ENCODE assay signal across 8 cellular contexts in genomic region chr4:36243355-36244256, GRCh38. TPM values are rescaled to one million over a fixed set of nuclear protein-coding genes. Genes with fewer than 3 reads are reported as not detected.
DNase-seq lines count a peak whose midpoint lies in the region; ATAC-seq, FAIRE-seq and TF ChIP-seq lines count a peak whose summit lies in the region.

No MANE protein-coding gene starts in this region.

- H3K27me3 ChIP-seq in A673 (replicated peaks; ENCODE audit: insufficient read depth, low read depth, low read length, poor library complexity): peaks cover 43% of the 10 kb centered on the region
- H3K27me3 ChIP-seq in SJCRH30: peaks cover 9% of the 10 kb centered on the region
- no peaks in the 10 kb centered on the region for H3K27me3 ChIP-seq in GM12878 (replicated peaks in 1 of 2; ENCODE audit: control insufficient read depth in 2 of 2, insufficient read depth in 2 of 2, low read length in 1 of 2)
- no peaks in the 10 kb centered on the region for H3K27me3 ChIP-seq in spleen (replicated peaks in 1 of 7)

- RAD21 ChIA-PET in GM12878 (lab: Charles Lee; ENCODE audit: unreplicated experiment): interaction anchor here (0.6 to 4.5 kb wide), 34 partner anchors 9 to 268 kb away, joined by 3 to 51 read pairs (median 5); no protein-coding TSS in a partner anchor

- no peak for TF ChIP-seq RAD21 in GM12878 (IDR thresholded peaks at IDR 0.05; ENCODE audit: insufficient read depth, low read depth, low read length)

- no peak for TF ChIP-seq CTCF in A673 (conservative IDR thresholded peaks at IDR 0.05; ENCODE audit: low read depth, low read length)
- TF ChIP-seq CTCF in GM12878 (IDR thresholded peaks at IDR 0.05 in 2 of 3, conservative IDR thresholded peaks at IDR 0.05 in 1 of 3; ENCODE audit: control insufficient read depth in 2 of 3, extremely low read depth in 1 of 3, insufficient read depth in 1 of 3, low read depth in 3 of 3, low read length in 3 of 3): no peak
- no peak for TF ChIP-seq CTCF in spleen (IDR thresholded peaks at IDR 0.05 in 8 of 11, conservative IDR thresholded peaks at IDR 0.05 in 3 of 11)

- in situ Hi-C loops in GM12878 (cut with MboI): loop anchor here (5.0 kb wide), 1 partner anchor 79 kb away; no protein-coding TSS in a partner anchor

- ATAC-seq in GM19023 (IDR thresholded peaks at IDR 0.05; ENCODE audit: unreplicated experiment) (peak; percentile 41), HG03196 (IDR thresholded peaks at IDR 0.05; ENCODE audit: unreplicated experiment) (peak; percentile 34), GM12878 (peak; percentile 43)

- no peaks in the 10 kb centered on the region for H3K9me3 ChIP-seq in A673 (ENCODE audit: low read depth, low read length, poor library complexity, severe bottlenecking)
- no peaks in the 10 kb centered on the region for H3K9me3 ChIP-seq in SJCRH30 (replicated peaks)
- H3K9me3 ChIP-seq in GM12878 (replicated peaks; ENCODE audit: control insufficient read depth, insufficient read depth, low read length): peaks cover 2% of the 10 kb centered on the region; the same call in 2 of the 3 replicates
- no peaks in the 10 kb centered on the region for H3K9me3 ChIP-seq in spleen

- H3K4me1 ChIP-seq in A673 (ENCODE audit: insufficient read depth, low read length, poor library complexity, severe bottlenecking) (no peaks in the 10 kb centered on the region), SJCRH30 (no peaks in the 10 kb centered on the region), GM12878 (ENCODE audit: control insufficient read depth, insufficient read depth, low read length) (no peaks in the 10 kb centered on the region), spleen (peaks cover 14 to 68% (median 44%) of the 10 kb centered on the region in 6 donors)

- SMC1A ChIA-PET in GM12878 (lab: Charles Lee; ENCODE audit: uncharacterized antibody, unreplicated experiment): interaction anchor here (0.6 to 6.9 kb wide), 40 partner anchors 9 to 1918 kb away, joined by 3 to 78 read pairs (median 5); no protein-coding TSS in a partner anchor

- H2AFZ ChIP-seq in GM12878 (ENCODE audit: control insufficient read depth, low read depth, low read length): peak overlapping the region; percentile 87

- intact Hi-C loops in A673 (cut with micrococcal nuclease; ENCODE audit: unreplicated experiment) (no loop called here), GM12878 (cut with micrococcal nuclease; ENCODE audit: unreplicated experiment) (loop anchor here (1.0 to 5.0 kb wide), 5 partner anchors 43 to 1649 kb away; partner anchors contain the start of gene TBC1D1), spleen (cut with DNase I; ENCODE audit: low total_unique reads) (no loop called here)

- under 1% methylated on average over 29 of the region's 38 CpGs for WGBS in GM12878 (ENCODE audit: insufficient coverage, insufficient replicate concordance, low lambda C conversion rate, missing lambda C conversion rate)
- 1 to 2% (median 1%) methylated on average over 14 to 38 of the region's 38 CpGs for WGBS in spleen, 5 donors

- peak overlapping the region; percentile 72 for H3K4me2 ChIP-seq in GM12878 (ENCODE audit: control insufficient read depth, insufficient read depth)

- peaks cover 6 to 16% (median 11%) of the 10 kb centered on the region in 3 donors for H3K27me3 Mint-ChIP-seq in immature natural killer cell (ENCODE audit: low read depth in 3 of 3)

- H3K79me2 ChIP-seq in GM12878 (ENCODE audit: control insufficient read depth, insufficient read depth, low read length): peaks cover 55% of the 10 kb centered on the region

- FAIRE-seq in GM12878 (lab: Jason Lieb, UNC): peak; percentile 38

- H3K27ac ChIP-seq in A673 (ENCODE audit: low read depth, low read length, poor library complexity, severe bottlenecking) (no peak overlapping the region), SJCRH30 (no peak overlapping the region), GM12878 (ENCODE audit: control insufficient read depth, insufficient read depth) (peak overlapping the region; percentile 88), spleen (peak overlapping the region; percentile 94 to 98 (median 98))

- TF ChIP-seq EP300 in GM12878 (IDR thresholded peaks at IDR 0.05; ENCODE audit: borderline replicate concordance in 1 of 2, control insufficient read depth in 1 of 2, low read depth in 2 of 2, low read length in 2 of 2): no peak

- CTCF ChIA-PET in A673 (lab: Charles Lee) (no interaction called here), GM12878 (lab: Yijun Ruan, JAX) (interaction anchor here (0.6 to 4.5 kb wide), 20 partner anchors 9 to 1213 kb away, joined by 3 to 23 read pairs (median 4); no protein-coding TSS in a partner anchor)

- peak; percentile 14 for DNase-seq in A673 (ENCODE audit: low spot score)
- peak; percentile 16 to 49 for DNase-seq in SJCRH30
- DNase-seq in GM12878 (ENCODE audit: low read depth, low spot score): no peak
- DNase-seq in immature natural killer cell: peak in 1 of 3 donors; percentile 46
- DNase-seq in spleen: no peak
- DNase-seq in NCI-H2107 treated with DMSO at 0.1 percent for 48 hours (lab: John Stamatoyannopoulos, UW; ENCODE audit: unreplicated experiment): no peak

- peaks cover 48 to 62% of the 10 kb centered on the region in 2 donors for H3K4me1 Mint-ChIP-seq in immature natural killer cell

- no peaks in the 10 kb centered on the region for H3K36me3 ChIP-seq in A673 (ENCODE audit: insufficient read depth, low read length, poor library complexity, severe bottlenecking)
- H3K36me3 ChIP-seq in SJCRH30: no peaks in the 10 kb centered on the region
- no peaks in the 10 kb centered on the region for H3K36me3 ChIP-seq in GM12878 (ENCODE audit: control insufficient read depth in 2 of 2, insufficient read depth in 2 of 2, low read length in 1 of 2)
- H3K36me3 ChIP-seq in spleen: peaks cover 0 to 5% (median 0%) of the 10 kb centered on the region in 6 donors

- POLR2A ChIA-PET in A673 (lab: Charles Lee; ENCODE audit: low non-redundant PET) (no interaction called here), GM12878 (lab: Charles Lee) (interaction anchor here (0.6 to 2.4 kb wide), 18 partner anchors 9 to 290 kb away, joined by 3 to 10 read pairs (median 4); no protein-coding TSS in a partner anchor)

- TF ChIP-seq POLR2A in GM12878 (IDR thresholded peaks at IDR 0.05; ENCODE audit: low read depth, low read length) (no peak), spleen (IDR thresholded peaks at IDR 0.05) (no peak)

- peak overlapping the region; percentile 89 to 98 (median 95) for H3K4me3 Mint-ChIP-seq in immature natural killer cell

- H4K20me1 ChIP-seq in GM12878 (ENCODE audit: control insufficient read depth, insufficient read depth): no peaks in the 10 kb centered on the region

- BruUV-seq in A673 (replicated peaks; lab: Mats Ljungman, UMichigan): no TSS peak
- BruUV-seq in GM12878 (replicated peaks; lab: Mats Ljungman, UMichigan): TSS peak; percentile 50

- H3K4me3 ChIP-seq in A673 (ENCODE audit: low read depth, low read length, poor library complexity, severe bottlenecking) (peak overlapping the region; percentile 31), SJCRH30 (peak overlapping the region; percentile 56), GM12878 (peak overlapping the region; percentile 84), spleen (peak overlapping the region; percentile 64 to 79 (median 70))

- no peaks in the 10 kb centered on the region for H3K9me3 Mint-ChIP-seq in immature natural killer cell

- peak overlapping the region; percentile 88 to 99 (median 97) for H3K27ac Mint-ChIP-seq in immature natural killer cell

- H3K9ac ChIP-seq in GM12878 (ENCODE audit: control insufficient read depth, insufficient read depth, low read length): peak overlapping the region; percentile 94

- peaks cover 0 to 5% (median 2%) of the 10 kb centered on the region in 3 donors for H3K36me3 Mint-ChIP-seq in immature natural killer cell

RNA-seq across cellular contexts. Expression of gene ARAP2, which starts 0.7 kb away (rescaled TPM):
- total RNA-seq in A673 (2021) (0.06 and 0.20 TPM in 2 replicates), GM12878 (2014; rRNA removed) (32.9 and 40.7 TPM in 2 replicates), GM12878 (2014; rRNA removed; fragmentation: Illumina TruSeq; extraction: Trizol) (36.1 and 36.7 TPM in 2 replicates), GM12878 (2021) (28.3 and 32.0 TPM in 2 replicates), spleen (100 to 1,000 TPM in 2 of 7 donors, 10 to 100 TPM in 5; 51.9 to 161 (median 71.6) TPM)
- total RNA-seq in SJCRH30 (2014; rRNA removed; shearing (Covaris generic)): 1.1 and 1.3 TPM in 2 replicates
- total RNA-seq in GM12878 (2013; cell fraction: nucleolus; rRNA removed): 244 and 250 TPM in 2 replicates
- polyA plus RNA-seq in GM12878 (2011; ENCODE audit: low read depth): 5.7 TPM
- polyA plus RNA-seq in GM12878 (2011; rRNA removed) (12.1 and 19.1 TPM in 2 replicates), GM12878 (2014; fragmentation: Illumina TruSeq; extraction: Trizol) (18.2 and 24.6 TPM in 2 replicates), GM12878 (2014; fragmentation: Nextera tagmentation; extraction: Ambion mirVana) (1 to 10 TPM; 5.4 to 5.7 TPM), GM12878 (2014; rRNA removed) (9.4 and 11.5 TPM in 2 replicates), GM12878 (2016; fragmentation: Nextera tagmentation; extraction: Ambion mirVana) (10 to 100 TPM in 1 of 2 experiments, 1 to 10 TPM in 1; 8.0 to 12.3 TPM), immature natural killer cell (10 to 100 TPM; 34.7 to 62.7 (median 38.9) TPM), spleen (1 to 10 TPM; 6.8 to 9.5 (median 7.7) TPM)
- polyA plus RNA-seq in GM12878 (2011; cell fraction: cytosol; rRNA removed): 3.0 and 4.1 TPM in 2 replicates
- polyA plus RNA-seq in GM12878 (2011; cell fraction: nucleus; rRNA removed): 14.8 and 17.4 TPM in 2 replicates
- polyA plus RNA-seq in GM12878 (2012): 9.5 and 11.7 TPM in 2 replicates
- 28.9 and 52.4 TPM in 2 replicates for polyA minus RNA-seq in GM12878 (2011; rRNA and poly(A)+ RNA removed)
- polyA minus RNA-seq in GM12878 (2011; cell fraction: cytosol; rRNA and poly(A)+ RNA removed): 5.1 and 12.1 TPM in 2 replicates
- 57.2 and 74.5 TPM in 2 replicates for polyA minus RNA-seq in GM12878 (2011; cell fraction: nucleus; rRNA and poly(A)+ RNA removed)

RNA-seq across cellular contexts. Expression of gene DTHD1, which starts 37.8 kb away (rescaled TPM):
- total RNA-seq in A673 (2021) (not detected in 2 replicates), GM12878 (2014; rRNA removed) (1.3 TPM in 2 replicates), GM12878 (2014; rRNA removed; fragmentation: Illumina TruSeq; extraction: Trizol) (1.7 and 1.8 TPM in 2 replicates), GM12878 (2021) (2.0 and 2.1 TPM in 2 replicates), spleen (10 to 100 TPM in 3 of 7 donors, 1 to 10 TPM in 4; 7.5 to 12.2 (median 9.6) TPM)
- total RNA-seq in SJCRH30 (2014; rRNA removed; shearing (Covaris generic)): not detected in 2 replicates
- 0.24 and 0.31 TPM in 2 replicates for total RNA-seq in GM12878 (2013; cell fraction: nucleolus; rRNA removed)
- polyA plus RNA-seq in GM12878 (2011; ENCODE audit: low read depth): 0.28 TPM
- polyA plus RNA-seq in GM12878 (2011; rRNA removed) (0.05 and 0.19 TPM in 2 replicates), GM12878 (2014; fragmentation: Illumina TruSeq; extraction: Trizol) (2.8 and 4.6 TPM in 2 replicates), GM12878 (2014; fragmentation: Nextera tagmentation; extraction: Ambion mirVana) (1 to 10 TPM; 1.2 to 1.5 TPM), GM12878 (2014; rRNA removed) (1.1 and 2.2 TPM in 2 replicates), GM12878 (2016; fragmentation: Nextera tagmentation; extraction: Ambion mirVana) (1 to 10 TPM; 1.1 to 1.3 TPM), immature natural killer cell (10 to 100 TPM in 2 of 3 donors, 1 to 10 TPM in 1; 7.4 to 30.0 (median 15.6) TPM), spleen (under 1 TPM; 0.18 to 0.51 (median 0.24) TPM)
- polyA plus RNA-seq in GM12878 (2011; cell fraction: cytosol; rRNA removed): 0.03 TPM in 2 replicates
- 0.06 and 0.10 TPM in 2 replicates for polyA plus RNA-seq in GM12878 (2011; cell fraction: nucleus; rRNA removed)
- 0.38 and 0.98 TPM in 2 replicates for polyA plus RNA-seq in GM12878 (2012)
- not detected in 2 replicates for polyA minus RNA-seq in GM12878 (2011; rRNA and poly(A)+ RNA removed)
- polyA minus RNA-seq in GM12878 (2011; cell fraction: cytosol; rRNA and poly(A)+ RNA removed): not detected in 2 replicates
- polyA minus RNA-seq in GM12878 (2011; cell fraction: nucleus; rRNA and poly(A)+ RNA removed): 0.19 TPM in 1 of 2 replicates, not detected in the other

Comparison
In these comparisons a context has a peak if more than half of its experiments do, and no peak if none do; other contexts are left out.
1. DNase-seq: peak in A673 (single experiment) and SJCRH30 (2 of 2); none in GM12878 (single experiment), spleen (single experiment) and NCI-H2107 treated with DMSO at 0.1 percent for 48 hours (single experiment).
2. H3K27ac ChIP-seq: peak in GM12878 (single experiment) and spleen (8 of 8); none in A673 (single experiment) and SJCRH30 (single experiment).
3. H3K4me3 ChIP-seq: peak in every context shown above with its lines; median percentile 84 in GM12878; 70 in spleen; 56 in SJCRH30; 31 in A673.
4. RNA of gene ARAP2, which starts 0.7 kb away (total RNA-seq): 51.9 to 161 TPM in spleen and 28.3 to 250 TPM in GM12878; 1.1 to 1.3 TPM in SJCRH30 and 0.06 to 0.20 TPM in A673; every median in the first group is over 10 times any median in the second.
5. Peak in every context shown above with its lines, with median percentiles within 50 percentile points of each other: ATAC-seq.